In the genomic region with DNA sequence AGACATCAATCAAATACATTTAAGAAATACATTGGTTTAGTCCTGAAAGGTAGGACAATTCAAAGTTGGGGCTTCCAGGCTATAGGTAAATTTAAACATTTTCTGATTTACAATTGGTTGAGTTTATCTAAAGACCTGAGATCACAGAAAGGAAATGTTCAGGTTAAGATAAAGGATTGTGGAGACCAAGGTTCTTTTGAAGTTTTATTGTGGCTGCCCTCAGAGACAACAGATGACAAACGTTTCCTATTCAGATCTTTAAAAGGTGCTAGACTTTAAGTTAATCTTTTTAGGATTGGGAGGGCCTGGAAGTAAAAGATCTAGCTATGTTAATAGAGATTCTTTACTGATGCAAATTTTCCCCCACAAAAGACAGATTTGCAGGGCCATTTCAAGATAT, we compare ENCODE assay signal across 8 cellular contexts. TPM values are rescaled to one million over a fixed set of nuclear protein-coding genes. Genes with fewer than 3 reads are reported as not detected.
DNase-seq lines count a peak whose midpoint lies in the region; ATAC-seq and TF ChIP-seq lines count a peak whose summit lies in the region.
"Not testable (repeated sequence)": the region's sequence is repeated elsewhere in the genome, so short reads cannot be mapped to it uniquely, and the experiment has no call there.

No MANE protein-coding gene starts in this region.

- H3K4me2 ChIP-seq in mesendoderm (ENCODE audit: low read length); trophoblast cell (ENCODE audit: low read length): not testable (repeated sequence)

- H3K9me3 ChIP-seq in CD8-positive, alpha-beta T cell (ENCODE audit: low read length); T-helper 17 cell (ENCODE audit: control insufficient read depth, low read length, poor library complexity, severe bottlenecking); trophoblast cell (ENCODE audit: insufficient read depth, low read depth, low read length): not testable (repeated sequence)
- peaks cover 37% of the 10 kb centered on the region for H3K9me3 ChIP-seq in HUES64 (ENCODE audit: insufficient read depth, low read depth, low read length)
- peaks cover 92% of the 10 kb centered on the region for H3K9me3 ChIP-seq in endodermal cell (ENCODE audit: control insufficient read depth, low read length)

- not testable (repeated sequence) for H2BK15ac ChIP-seq in mesendoderm (replicated peaks; ENCODE audit: low read depth)

- H3K27ac ChIP-seq in CD8-positive, alpha-beta T cell (ENCODE audit: low read depth, low read length); endodermal cell (ENCODE audit: low read depth, low read length): not testable (repeated sequence)
- H3K27ac ChIP-seq in HUES64 (ENCODE audit: low read depth, low read length) = peak overlapping the region; percentile 89
- peak overlapping the region; percentile 84 for H3K27ac ChIP-seq in mesendoderm (ENCODE audit: low read depth, low read length)
- H3K27ac ChIP-seq in trophoblast cell (ENCODE audit: low read depth, low read length) = peak overlapping the region; percentile 26

- not testable (repeated sequence) for H2AK5ac ChIP-seq in mesendoderm (ENCODE audit: low read length); trophoblast cell (ENCODE audit: low read length)

- TF ChIP-seq CTCF in CD8-positive, alpha-beta T cell (IDR thresholded peaks at IDR 0.05); endodermal cell (conservative IDR thresholded peaks at IDR 0.05): not testable (repeated sequence)

- not testable (repeated sequence) for H2BK5ac ChIP-seq in mesendoderm (ENCODE audit: low read length); trophoblast cell (ENCODE audit: low read depth, low read length, poor library complexity)

- peaks cover 33% of the 10 kb centered on the region for H3K4me1 Mint-ChIP-seq in CD8-positive, alpha-beta T cell (ENCODE audit: low read depth)
- H3K4me1 Mint-ChIP-seq in T-helper 17 cell = peaks cover 15% of the 10 kb centered on the region
- H3K4me1 Mint-ChIP-seq in activated CD8-positive, alpha-beta T cell treated with anti-CD3 and anti-CD28 coated beads, Interleukin-2, amount 10 ng/mL, durations not matched to agents 7 days and 5 days (ENCODE audit: low read depth) = peaks cover 50% of the 10 kb centered on the region
- H3K4me1 Mint-ChIP-seq in activated naive CD8-positive, alpha-beta T cell treated with anti-CD3 and anti-CD28 coated beads, Interleukin-2, amount 10 ng/mL, durations not matched to agents 7 days and 5 days = peaks cover 39% of the 10 kb centered on the region
- peaks cover 11% of the 10 kb centered on the region for H3K4me1 Mint-ChIP-seq in endodermal cell

- not testable (repeated sequence) for H4K5ac ChIP-seq in mesendoderm (ENCODE audit: low read length)

- peaks cover 28% of the 10 kb centered on the region for H3K4me1 ChIP-seq in CD8-positive, alpha-beta T cell (ENCODE audit: insufficient read depth, low read length)
- peaks cover 45% of the 10 kb centered on the region for H3K4me1 ChIP-seq in HUES64 (ENCODE audit: insufficient read depth, low read length)
- H3K4me1 ChIP-seq in endodermal cell (ENCODE audit: control insufficient read depth, insufficient read depth, low read length); mesendoderm (ENCODE audit: control insufficient read depth, low read depth, low read length); trophoblast cell (ENCODE audit: control insufficient read depth in 1 of 2, insufficient read depth in 2 of 2, low read length in 2 of 2): not testable (repeated sequence)

- ATAC-seq in CD8-positive, alpha-beta T cell = peak; percentile 36
- peak; percentile 33 for ATAC-seq in T-helper 17 cell
- ATAC-seq in activated CD8-positive, alpha-beta T cell treated with anti-CD3 and anti-CD28 coated beads, Interleukin-2, amount 10 ng/mL, durations not matched to agents 7 days and 5 days = peak; percentile 19
- ATAC-seq in activated naive CD8-positive, alpha-beta T cell treated with anti-CD3 and anti-CD28 coated beads, Interleukin-2, amount 10 ng/mL, durations not matched to agents 7 days and 5 days (ENCODE audit: low read depth) = peak; percentile 22

- peaks cover 11% of the 10 kb centered on the region for H3K36me3 Mint-ChIP-seq in CD8-positive, alpha-beta T cell
- not testable (repeated sequence) for H3K36me3 Mint-ChIP-seq in T-helper 17 cell (ENCODE audit: low read depth)
- peaks cover 78% of the 10 kb centered on the region for H3K36me3 Mint-ChIP-seq in activated CD8-positive, alpha-beta T cell treated with anti-CD3 and anti-CD28 coated beads, Interleukin-2, amount 10 ng/mL, durations not matched to agents 7 days and 5 days (ENCODE audit: low read depth)
- H3K36me3 Mint-ChIP-seq in activated naive CD8-positive, alpha-beta T cell treated with anti-CD3 and anti-CD28 coated beads, Interleukin-2, amount 10 ng/mL, durations not matched to agents 7 days and 5 days = peaks cover 68% of the 10 kb centered on the region
- peaks cover 59% of the 10 kb centered on the region for H3K36me3 Mint-ChIP-seq in endodermal cell (ENCODE audit: low read depth)

- H4K91ac ChIP-seq in trophoblast cell (ENCODE audit: low read depth, low read length) = not testable (repeated sequence)

- 38% methylated on average over 1 of the region's 1 CpG for WGBS in HUES64
- WGBS in endodermal cell (ENCODE audit: insufficient coverage in 1 of 2, insufficient read length in 1 of 2), 2 experiments = 22 to 40% methylated on average over 1 of the region's 1 CpG
- no CpG with 5 or more reads among the region's 1 CpG for WGBS in mesendoderm (ENCODE audit: extremely low coverage, insufficient coverage, low lambda C conversion rate)
- WGBS in trophoblast cell (ENCODE audit: extremely low coverage, insufficient coverage, insufficient read length) = no CpG with 5 or more reads among the region's 1 CpG

- not testable (repeated sequence) for H3K56ac ChIP-seq in mesendoderm (ENCODE audit: low read length)

- H3K4ac ChIP-seq in mesendoderm (ENCODE audit: low read depth, low read length); trophoblast cell (ENCODE audit: low read depth, low read length): not testable (repeated sequence)

- not testable (repeated sequence) for H3K79me2 ChIP-seq in mesendoderm (ENCODE audit: control insufficient read depth, insufficient read depth, low read length); trophoblast cell (ENCODE audit: control insufficient read depth, insufficient read depth, low read length, poor library complexity)

- H4K8ac ChIP-seq in mesendoderm (ENCODE audit: low read depth, low read length); trophoblast cell (ENCODE audit: low read depth, low read length): not testable (repeated sequence)

- H3K4me3 ChIP-seq in CD8-positive, alpha-beta T cell (ENCODE audit: low read depth, low read length); HUES64 (ENCODE audit: low read length); mesendoderm (ENCODE audit: low read length); trophoblast cell (ENCODE audit: low read depth, low read length): not testable (repeated sequence)
- H3K4me3 ChIP-seq in endodermal cell (ENCODE audit: low read length) = peak overlapping the region; percentile 80

- not testable (repeated sequence) for H3K9me3 Mint-ChIP-seq in CD8-positive, alpha-beta T cell
- peaks cover 27% of the 10 kb centered on the region for H3K9me3 Mint-ChIP-seq in activated CD8-positive, alpha-beta T cell treated with anti-CD3 and anti-CD28 coated beads, Interleukin-2, amount 10 ng/mL, durations not matched to agents 7 days and 5 days (ENCODE audit: insufficient read depth)
- peaks cover 13% of the 10 kb centered on the region for H3K9me3 Mint-ChIP-seq in activated naive CD8-positive, alpha-beta T cell treated with anti-CD3 and anti-CD28 coated beads, Interleukin-2, amount 10 ng/mL, durations not matched to agents 7 days and 5 days
- H3K9me3 Mint-ChIP-seq in endodermal cell = peaks cover 89% of the 10 kb centered on the region

- not testable (repeated sequence) for H4K12ac ChIP-seq in trophoblast cell (ENCODE audit: low read depth, low read length)

- H3K27me3 Mint-ChIP-seq in CD8-positive, alpha-beta T cell (ENCODE audit: low read depth); T-helper 17 cell; activated CD8-positive, alpha-beta T cell treated with anti-CD3 and anti-CD28 coated beads, Interleukin-2, amount 10 ng/mL, durations not matched to agents 7 days and 5 days (ENCODE audit: low read depth); activated naive CD8-positive, alpha-beta T cell treated with anti-CD3 and anti-CD28 coated beads, Interleukin-2, amount 10 ng/mL, durations not matched to agents 7 days and 5 days; endodermal cell (ENCODE audit: insufficient read depth): not testable (repeated sequence)

- H3K27me3 ChIP-seq in CD8-positive, alpha-beta T cell (ENCODE audit: insufficient read depth, low read length); HUES64 (ENCODE audit: insufficient read depth, low read length); endodermal cell (ENCODE audit: control insufficient read depth, insufficient read depth, low read length, poor library complexity, severe bottlenecking); mesendoderm (ENCODE audit: insufficient read depth, low read length, poor library complexity); trophoblast cell (ENCODE audit: insufficient read depth, low read length): not testable (repeated sequence)

- peak overlapping the region; percentile 10 for H3K4me3 Mint-ChIP-seq in CD8-positive, alpha-beta T cell
- peak overlapping the region; percentile 15 for H3K4me3 Mint-ChIP-seq in T-helper 17 cell
- H3K4me3 Mint-ChIP-seq in activated CD8-positive, alpha-beta T cell treated with anti-CD3 and anti-CD28 coated beads, Interleukin-2, amount 10 ng/mL, durations not matched to agents 7 days and 5 days = peak overlapping the region; percentile 46
- H3K4me3 Mint-ChIP-seq in activated naive CD8-positive, alpha-beta T cell treated with anti-CD3 and anti-CD28 coated beads, Interleukin-2, amount 10 ng/mL, durations not matched to agents 7 days and 5 days = peak overlapping the region; percentile 71
- not testable (repeated sequence) for H3K4me3 Mint-ChIP-seq in endodermal cell

- H3K18ac ChIP-seq in mesendoderm (ENCODE audit: low read length); trophoblast cell (ENCODE audit: low read length): not testable (repeated sequence)

- not testable (repeated sequence) for H2AFZ ChIP-seq in trophoblast cell (ENCODE audit: insufficient read depth, low read length, poor library complexity)

- CTCF ChIA-PET in CD8-positive, alpha-beta T cell (lab: Charles Lee) = interaction anchor here (1.0 to 1.5 kb wide), 2 partner anchors 50 to 64 kb away, joined by 3 read pairs; no protein-coding TSS in a partner anchor
- CTCF ChIA-PET in activated CD8-positive, alpha-beta T cell treated with anti-CD3 and anti-CD28 coated beads, Interleukin-2, amount 10 ng/mL, durations not matched to agents 7 days and 5 days (lab: Charles Lee) = not testable (repeated sequence)

- not testable (repeated sequence) for H3K23ac ChIP-seq in mesendoderm (ENCODE audit: low read length); trophoblast cell (ENCODE audit: low read length)

- H3K27ac Mint-ChIP-seq in CD8-positive, alpha-beta T cell; T-helper 17 cell; endodermal cell: not testable (repeated sequence)
- peak overlapping the region; percentile 0 for H3K27ac Mint-ChIP-seq in activated CD8-positive, alpha-beta T cell treated with anti-CD3 and anti-CD28 coated beads, Interleukin-2, amount 10 ng/mL, durations not matched to agents 7 days and 5 days
- peak overlapping the region; percentile 54 for H3K27ac Mint-ChIP-seq in activated naive CD8-positive, alpha-beta T cell treated with anti-CD3 and anti-CD28 coated beads, Interleukin-2, amount 10 ng/mL, durations not matched to agents 7 days and 5 days

- H3K9ac ChIP-seq in HUES64 (ENCODE audit: low read depth, low read length); endodermal cell (ENCODE audit: extremely low read depth, low read length, poor library complexity, severe bottlenecking); mesendoderm (ENCODE audit: low read length); trophoblast cell (ENCODE audit: low read length): not testable (repeated sequence)

- H3K14ac ChIP-seq in trophoblast cell (ENCODE audit: low read length) = not testable (repeated sequence)

- H2BK120ac ChIP-seq in mesendoderm (ENCODE audit: low read depth, low read length); trophoblast cell (ENCODE audit: insufficient read depth, low read length, poor library complexity): not testable (repeated sequence)

- not testable (repeated sequence) for H2BK12ac ChIP-seq in trophoblast cell (ENCODE audit: low read length)

- not testable (repeated sequence) for H3K36me3 ChIP-seq in CD8-positive, alpha-beta T cell (ENCODE audit: insufficient read depth, low read length); endodermal cell (ENCODE audit: control insufficient read depth, insufficient read depth, low read length); mesendoderm (ENCODE audit: control insufficient read depth, insufficient read depth, low read length); trophoblast cell (ENCODE audit: control insufficient read depth in 1 of 2, insufficient read depth in 2 of 2, low read length in 2 of 2)
- H3K36me3 ChIP-seq in HUES64 (ENCODE audit: insufficient read depth, low read length) = peaks cover 13% of the 10 kb centered on the region

- POLR2A ChIA-PET in CD8-positive, alpha-beta T cell (lab: Charles Lee); activated CD8-positive, alpha-beta T cell treated with anti-CD3 and anti-CD28 coated beads, Interleukin-2, amount 10 ng/mL, durations not matched to agents 7 days and 5 days (lab: Charles Lee): not testable (repeated sequence)
- POLR2A ChIA-PET in activated naive CD8-positive, alpha-beta T cell treated with anti-CD3 and anti-CD28 coated beads, Interleukin-2, amount 10 ng/mL, durations not matched to agents 7 days and 5 days (lab: Charles Lee) = interaction anchor here (0.6 kb wide), 1 partner anchor 21 kb away, joined by 4 read pairs; no protein-coding TSS in a partner anchor

- not testable (repeated sequence) for DNase-seq in CD8-positive, alpha-beta T cell; T-helper 17 cell; activated naive CD8-positive, alpha-beta T cell treated with anti-CD3 and anti-CD28 coated beads, Interleukin-2, amount 10 ng/mL, durations not matched to agents 7 days and 5 days; endodermal cell; trophoblast cell
- DNase-seq in activated CD8-positive, alpha-beta T cell treated with anti-CD3 and anti-CD28 coated beads, Interleukin-2, amount 10 ng/mL, durations not matched to agents 7 days and 5 days = peak; percentile 44
- DNase-seq in mesendoderm = peak; percentile 54

- H3K79me1 ChIP-seq in mesendoderm (ENCODE audit: low read length); trophoblast cell (ENCODE audit: low read length): not testable (repeated sequence)

- intact Hi-C loops in CD8-positive, alpha-beta T cell (cut with DNase I, micrococcal nuclease) = loop anchor here in 1 of 2 experiments (5.0 to 10.0 kb wide), 6 partner anchors 38 to 1935 kb away; partner anchors contain the start of genes DCAF17, GPR155, METTL8 and SLC25A12

RNA-seq across cellular contexts. Expression of gene PDK1, which starts 6.1 kb away (rescaled TPM):
- total RNA-seq in CD8-positive, alpha-beta T cell = 10 to 100 TPM; 34.1 to 36.6 TPM
- 24.0 TPM for polyA plus RNA-seq in HUES64 (2013, experiment 1 of 2)
- polyA plus RNA-seq in HUES64 (2013, experiment 2 of 2) = 31.9 TPM
- total RNA-seq in T-helper 17 cell (10 to 100 TPM; 25.5 to 34.0 TPM), endodermal cell (10 to 100 TPM; 24.7 to 27.3 TPM)
- total RNA-seq in activated CD8-positive, alpha-beta T cell treated with anti-CD3 and anti-CD28 coated beads, Interleukin-2, amount 10 ng/mL, durations not matched to agents 7 days and 5 days = 10 to 100 TPM; 46.1 to 47.2 TPM
- 10 to 100 TPM; 42.8 to 44.9 TPM for total RNA-seq in activated naive CD8-positive, alpha-beta T cell treated with anti-CD3 and anti-CD28 coated beads, Interleukin-2, amount 10 ng/mL, durations not matched to agents 7 days and 5 days
- polyA plus RNA-seq in endodermal cell (2013, experiment 1 of 2) = 29.9 TPM
- polyA plus RNA-seq in endodermal cell (2013, experiment 2 of 2) = 27.3 TPM
- 33.1 TPM for polyA plus RNA-seq in mesendoderm (2013, experiment 1 of 2)
- polyA plus RNA-seq in mesendoderm (2013, experiment 2 of 2) = 34.5 TPM
- polyA plus RNA-seq in trophoblast cell (2013) = 9.7 and 10.4 TPM in 2 replicates
